In the genomic region with DNA sequence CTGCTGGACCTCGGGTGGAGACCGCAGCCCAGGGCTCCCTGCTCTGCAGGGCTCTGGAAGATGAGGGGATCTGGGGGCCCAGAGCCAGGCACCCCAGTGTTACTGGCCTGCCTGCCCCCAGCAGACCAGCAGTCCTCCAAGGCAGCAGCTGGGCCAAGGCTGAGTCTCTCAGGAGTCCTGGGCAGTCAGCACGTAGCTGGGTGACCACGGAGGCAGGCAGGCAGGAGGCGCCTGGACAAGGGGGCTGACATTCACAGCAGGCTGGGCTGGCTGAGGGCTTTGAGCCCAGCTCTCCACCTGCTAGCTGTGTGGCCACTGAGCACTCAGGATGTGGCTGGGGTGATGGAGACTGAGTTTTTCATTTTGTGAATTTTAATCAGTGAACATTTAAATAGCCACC, we compare ENCODE assay signal across 15 cellular contexts.
DNase-seq lines count a peak whose midpoint lies in the region; ATAC-seq, FAIRE-seq and TF ChIP-seq lines count a peak whose summit lies in the region.
"Had no signal": no experiment of that assay in that cellular context is flagged by ENCODE, and none has a peak within 500 bp of the region (broad histone marks: within the 10 kb centered on the region; RNA-seq: fewer than 3 reads in every experiment).

No MANE protein-coding gene starts in this region.

- H3K4me3 Mint-ChIP-seq in mesothelial cell of epicardium = no peak overlapping the region

- H3K9me3 ChIP-seq in GM12878 (replicated peaks; ENCODE audit: control insufficient read depth, insufficient read depth, low read length) = no peaks in the 10 kb centered on the region; the same call in 2 of the 3 replicates
- H3K9me3 ChIP-seq: ovary had no signal

- H3K27me3 Mint-ChIP-seq in mesothelial cell of epicardium (ENCODE audit: low read depth) = no peaks in the 10 kb centered on the region

- 79% methylated on average over 5 of the region's 5 CpGs for WGBS in GM12878 (ENCODE audit: insufficient coverage, insufficient replicate concordance, low lambda C conversion rate, missing lambda C conversion rate)

- no peaks in the 10 kb centered on the region for H4K20me1 ChIP-seq in GM12878 (ENCODE audit: control insufficient read depth, insufficient read depth)

- TF ChIP-seq EP300 in GM12878 (IDR thresholded peaks at IDR 0.05; ENCODE audit: borderline replicate concordance in 1 of 2, control insufficient read depth in 1 of 2, low read depth in 2 of 2, low read length in 2 of 2) = no peak

- H3K27me3 ChIP-seq in GM12878 (replicated peaks in 1 of 2; ENCODE audit: control insufficient read depth in 2 of 2, insufficient read depth in 2 of 2, low read length in 1 of 2) = no peaks in the 10 kb centered on the region
- H3K27me3 ChIP-seq: ovary had no signal

- in situ Hi-C loops in GM12878 (cut with MboI) = no loop called here

- TF ChIP-seq POLR2A in GM12878 (IDR thresholded peaks at IDR 0.05; ENCODE audit: low read depth, low read length) = no peak

- intact Hi-C loops in Right ventricle myocardium superior (cut with DNase I) (no loop called here), left ventricle myocardium superior (cut with micrococcal nuclease) (no loop called here), GM12878 (cut with micrococcal nuclease; ENCODE audit: unreplicated experiment) (no loop called here)

- no peak overlapping the region for H3K9ac ChIP-seq in GM12878 (ENCODE audit: control insufficient read depth, insufficient read depth, low read length)

- POLR2A ChIA-PET in GM12878 (lab: Charles Lee) = interaction anchor here (1.2 to 11.5 kb wide), 5 partner anchors 10 to 414 kb away, joined by 6 to 170 read pairs (median 9); no protein-coding TSS in a partner anchor

- SMC1A ChIA-PET in GM12878 (lab: Charles Lee; ENCODE audit: uncharacterized antibody, unreplicated experiment) = interaction anchor here (1.0 to 12.7 kb wide), 8 partner anchors 10 to 67 kb away, joined by 3 to 123 read pairs (median 4); no protein-coding TSS in a partner anchor

- TF ChIP-seq RAD21 in GM12878 (IDR thresholded peaks at IDR 0.05; ENCODE audit: insufficient read depth, low read depth, low read length) = no peak

- H3K79me2 ChIP-seq in GM12878 (ENCODE audit: control insufficient read depth, insufficient read depth, low read length) = peaks cover 92% of the 10 kb centered on the region

- peaks cover 3 to 9% of the 10 kb centered on the region in 2 experiments for H3K36me3 ChIP-seq in GM12878 (ENCODE audit: control insufficient read depth in 2 of 2, insufficient read depth in 2 of 2, low read length in 1 of 2)
- H3K36me3 ChIP-seq: ovary had no signal

- no peak overlapping the region for H3K4me3 ChIP-seq in GM12878
- H3K4me3 ChIP-seq: ovary, skin epidermis had no signal

- FAIRE-seq in GM12878 (lab: Jason Lieb, UNC) = no peak
- FAIRE-seq: bronchial epithelial cell had no signal

- RAD21 ChIA-PET in GM12878 (lab: Charles Lee; ENCODE audit: unreplicated experiment) = interaction anchor here (1.2 to 3.2 kb wide), 6 partner anchors 10 to 67 kb away, joined by 4 to 15 read pairs (median 6); no protein-coding TSS in a partner anchor

- H3K4me2 ChIP-seq in GM12878 (ENCODE audit: control insufficient read depth, insufficient read depth) = no peak overlapping the region

- H3K27ac Mint-ChIP-seq in mesothelial cell of epicardium = peak overlapping the region; percentile 25

- CTCF ChIA-PET in GM12878 (lab: Yijun Ruan, JAX) = interaction anchor here (1.3 to 3.9 kb wide), 2 partner anchors 10 to 16 kb away, joined by 4 to 35 read pairs; no protein-coding TSS in a partner anchor

- no peak for ATAC-seq in Right ventricle myocardium superior (ENCODE audit: poor library complexity)
- ATAC-seq in left ventricle myocardium superior = no peak
- ATAC-seq in GM12878 = no peak
- ATAC-seq in GM21390 (IDR thresholded peaks at IDR 0.05; ENCODE audit: unreplicated experiment) = no peak

- TF ChIP-seq CTCF in GM12878 (IDR thresholded peaks at IDR 0.05 in 2 of 3, conservative IDR thresholded peaks at IDR 0.05 in 1 of 3; ENCODE audit: control insufficient read depth in 2 of 3, extremely low read depth in 1 of 3, insufficient read depth in 1 of 3, low read depth in 3 of 3, low read length in 3 of 3) = no peak
- TF ChIP-seq CTCF in mesothelial cell of epicardium (IDR thresholded peaks at IDR 0.05; ENCODE audit: unreplicated experiment) = no peak

- H3K4me1 Mint-ChIP-seq in mesothelial cell of epicardium = peaks cover 10% of the 10 kb centered on the region

- no peaks in the 10 kb centered on the region for H3K9me3 Mint-ChIP-seq in mesothelial cell of epicardium

- peak overlapping the region; percentile 11; the same call in 1 of the 2 replicates for H3K27ac ChIP-seq in GM12878 (ENCODE audit: control insufficient read depth, insufficient read depth)
- H3K27ac ChIP-seq: ovary had no signal

- no peaks in the 10 kb centered on the region for H3K36me3 Mint-ChIP-seq in mesothelial cell of epicardium

- DNase-seq in Right ventricle myocardium superior (peak; percentile 41), left ventricle myocardium superior (no peak), GM12878 (ENCODE audit: low read depth, low spot score) (no peak), mesothelial cell of epicardium (ENCODE audit: low spot score in 2 of 2, unreplicated experiment in 2 of 2) (no peak), NCI-H510A treated with DMSO at 0.1 percent for 48 hours (lab: John Stamatoyannopoulos, UW) (no peak), NCI-H1436 (lab: John Stamatoyannopoulos, UW) (no peak), 8988T (no peak)
- DNase-seq: activated naive CD4-positive, alpha-beta T cell; COR-L47; NCI-H1694; NCI-H446 had no signal

- no peak overlapping the region for H2AFZ ChIP-seq in GM12878 (ENCODE audit: control insufficient read depth, low read depth, low read length)

- BruUV-seq in GM12878 (replicated peaks; lab: Mats Ljungman, UMichigan) = no TSS peak

- peaks cover 84% of the 10 kb centered on the region for H3K4me1 ChIP-seq in GM12878 (ENCODE audit: control insufficient read depth, insufficient read depth, low read length)

TF ChIP-seq in GM12878, 131 proteins besides CTCF, POLR2A, EP300 and RAD21:
- TF ChIP-seq FOS (IDR thresholded peaks at IDR 0.05; ENCODE audit: borderline replicate concordance, extremely low read depth, insufficient read length) (no peak), RAD51 (IDR thresholded peaks at IDR 0.05) (no peak), SREBF2 (IDR thresholded peaks at IDR 0.05; ENCODE audit: low read length) (no peak), TCF3 (IDR thresholded peaks at IDR 0.05; ENCODE audit: borderline replicate concordance, insufficient read depth, low read depth, low read length) (no peak), NFYA (IDR thresholded peaks at IDR 0.05; ENCODE audit: borderline replicate concordance, low read depth, low read length) (no peak), FOXK2 (IDR thresholded peaks at IDR 0.05) (no peak), JUND (IDR thresholded peaks at IDR 0.05; ENCODE audit: low read depth, low read length) (no peak), MEF2A (IDR thresholded peaks at IDR 0.05; ENCODE audit: insufficient read depth, low read depth, low read length) (no peak)
- TF ChIP-seq, protein P1, sequence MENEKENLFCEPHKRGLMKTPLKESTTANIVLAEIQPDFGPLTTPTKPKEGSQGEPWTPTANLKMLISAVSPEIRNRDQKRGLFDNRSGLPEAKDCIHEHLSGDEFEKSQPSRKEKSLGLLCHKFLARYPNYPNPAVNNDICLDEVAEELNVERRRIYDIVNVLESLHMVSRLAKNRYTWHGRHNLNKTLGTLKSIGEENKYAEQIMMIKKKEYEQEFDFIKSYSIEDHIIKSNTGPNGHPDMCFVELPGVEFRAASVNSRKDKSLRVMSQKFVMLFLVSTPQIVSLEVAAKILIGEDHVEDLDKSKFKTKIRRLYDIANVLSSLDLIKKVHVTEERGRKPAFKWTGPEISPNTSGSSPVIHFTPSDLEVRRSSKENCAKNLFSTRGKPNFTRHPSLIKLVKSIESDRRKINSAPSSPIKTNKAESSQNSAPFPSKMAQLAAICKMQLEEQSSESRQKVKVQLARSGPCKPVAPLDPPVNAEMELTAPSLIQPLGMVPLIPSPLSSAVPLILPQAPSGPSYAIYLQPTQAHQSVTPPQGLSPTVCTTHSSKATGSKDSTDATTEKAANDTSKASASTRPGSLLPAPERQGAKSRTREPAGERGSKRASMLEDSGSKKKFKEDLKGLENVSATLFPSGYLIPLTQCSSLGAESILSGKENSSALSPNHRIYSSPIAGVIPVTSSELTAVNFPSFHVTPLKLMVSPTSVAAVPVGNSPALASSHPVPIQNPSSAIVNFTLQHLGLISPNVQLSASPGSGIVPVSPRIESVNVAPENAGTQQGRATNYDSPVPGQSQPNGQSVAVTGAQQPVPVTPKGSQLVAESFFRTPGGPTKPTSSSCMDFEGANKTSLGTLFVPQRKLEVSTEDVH (IDR thresholded peaks at IDR 0.05; ENCODE audit: low read depth, partially characterized antibody) = no peak
- TF ChIP-seq, protein P2, sequence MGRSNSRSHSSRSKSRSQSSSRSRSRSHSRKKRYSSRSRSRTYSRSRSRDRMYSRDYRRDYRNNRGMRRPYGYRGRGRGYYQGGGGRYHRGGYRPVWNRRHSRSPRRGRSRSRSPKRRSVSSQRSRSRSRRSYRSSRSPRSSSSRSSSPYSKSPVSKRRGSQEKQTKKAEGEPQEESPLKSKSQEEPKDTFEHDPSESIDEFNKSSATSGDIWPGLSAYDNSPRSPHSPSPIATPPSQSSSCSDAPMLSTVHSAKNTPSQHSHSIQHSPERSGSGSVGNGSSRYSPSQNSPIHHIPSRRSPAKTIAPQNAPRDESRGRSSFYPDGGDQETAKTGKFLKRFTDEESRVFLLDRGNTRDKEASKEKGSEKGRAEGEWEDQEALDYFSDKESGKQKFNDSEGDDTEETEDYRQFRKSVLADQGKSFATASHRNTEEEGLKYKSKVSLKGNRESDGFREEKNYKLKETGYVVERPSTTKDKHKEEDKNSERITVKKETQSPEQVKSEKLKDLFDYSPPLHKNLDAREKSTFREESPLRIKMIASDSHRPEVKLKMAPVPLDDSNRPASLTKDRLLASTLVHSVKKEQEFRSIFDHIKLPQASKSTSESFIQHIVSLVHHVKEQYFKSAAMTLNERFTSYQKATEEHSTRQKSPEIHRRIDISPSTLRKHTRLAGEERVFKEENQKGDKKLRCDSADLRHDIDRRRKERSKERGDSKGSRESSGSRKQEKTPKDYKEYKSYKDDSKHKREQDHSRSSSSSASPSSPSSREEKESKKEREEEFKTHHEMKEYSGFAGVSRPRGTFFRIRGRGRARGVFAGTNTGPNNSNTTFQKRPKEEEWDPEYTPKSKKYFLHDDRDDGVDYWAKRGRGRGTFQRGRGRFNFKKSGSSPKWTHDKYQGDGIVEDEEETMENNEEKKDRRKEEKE (IDR thresholded peaks at IDR 0.05) = no peak
